In the genomic region with DNA sequence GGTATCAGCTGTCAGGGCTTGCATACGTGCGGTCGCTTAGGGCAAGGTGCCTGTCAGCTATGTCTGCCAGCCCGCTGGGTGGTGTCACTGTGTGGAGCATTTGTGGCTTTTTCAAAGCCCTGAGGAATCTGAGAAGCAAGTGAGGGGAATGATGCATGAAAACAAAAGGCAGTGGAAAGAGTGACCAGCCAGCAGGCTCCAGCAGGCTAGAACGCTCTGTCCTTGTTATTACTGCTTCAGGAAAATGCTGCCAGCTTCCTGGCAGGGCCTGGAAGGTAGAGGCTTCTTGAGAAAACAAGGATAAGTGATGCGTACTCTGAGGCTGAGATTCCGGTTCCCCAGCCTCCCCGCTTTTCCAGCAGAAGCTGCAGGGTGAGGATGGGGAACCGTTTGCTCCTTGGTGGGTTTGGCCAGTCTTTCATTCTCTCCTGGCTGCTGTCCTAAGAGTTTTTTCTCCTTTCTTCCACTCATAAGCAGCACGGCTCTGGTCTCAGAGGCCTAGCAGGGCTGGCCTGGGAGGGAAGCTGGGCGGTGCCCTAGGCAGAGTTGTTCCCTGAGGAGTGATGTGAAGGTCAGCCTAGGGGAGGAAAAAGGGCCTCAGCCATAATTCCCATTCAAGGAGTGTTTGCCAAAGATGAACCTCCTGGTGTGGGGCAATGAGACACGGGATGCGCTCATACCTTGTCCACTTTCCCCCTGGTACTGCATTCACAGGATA, we compare ENCODE assay signal across 11 cellular contexts. TPM values are rescaled to one million over a fixed set of nuclear protein-coding genes. Genes with fewer than 3 reads are reported as not detected.
A peak's percentile ranks its signal among the peaks of the same experiment; 100 is the strongest.
DNase-seq lines count a peak whose midpoint lies in the region; ATAC-seq and TF ChIP-seq lines count a peak whose summit lies in the region.
"Had no signal": no experiment of that assay in that cellular context is flagged by ENCODE, and none has a peak within 500 bp of the region (broad histone marks: within the 10 kb centered on the region; RNA-seq: fewer than 3 reads in every experiment).

No MANE protein-coding gene starts in this region.

- H3K4me3 Mint-ChIP-seq in WTC11 (no peak overlapping the region), type B pancreatic cell (no peak overlapping the region)
- H3K4me3 Mint-ChIP-seq: CD14-positive monocyte had no signal

- peak overlapping the region in 2 of 11 experiments; percentile 29 to 51; a peak in 2 of 22 replicates for H3K9ac ChIP-seq in BLaER1 treated with 17β-estradiol and CSF1 and Interleukin-3, amounts not matched to agents 10 nM and 100 nM

- H3K4me1 Mint-ChIP-seq in WTC11 (peaks cover 16% of the 10 kb centered on the region), type B pancreatic cell (ENCODE audit: unreplicated experiment) (no peaks in the 10 kb centered on the region)

- DNase-seq in WTC11 (ENCODE audit: low spot score) (peak; percentile 15), globus pallidus (ENCODE audit: low spot score) (peak; percentile 51), posterior cingulate gyrus (peak in 6 of 10 donors; percentile 13 to 81 (median 40)), type B pancreatic cell (ENCODE audit: extremely low spot score, unreplicated experiment) (no peak), NCI-H1105 treated with DMSO at 0.1 percent for 48 hours (lab: John Stamatoyannopoulos, UW) (no peak), HUDEP-2 (lab: John Stamatoyannopoulos, UW; ENCODE audit: unreplicated experiment in 76 of 76) (no peak)
- DNase-seq: IMR-90 had no signal

- no peaks in the 10 kb centered on the region for H3K36me3 ChIP-seq in BLaER1 treated with 17β-estradiol and CSF1 and Interleukin-3, amounts not matched to agents 10 nM and 100 nM

- H3K4me2 ChIP-seq in BLaER1 treated with 17β-estradiol and CSF1 and Interleukin-3, amounts not matched to agents 10 nM and 100 nM, result peak overlapping the region in 9 of 11 experiments; percentile 6 to 62 (median 47); a peak in 16 of 22 replicates

- H3K27me3 Mint-ChIP-seq in WTC11 (ENCODE audit: low read depth) (no peaks in the 10 kb centered on the region), type B pancreatic cell (no peaks in the 10 kb centered on the region)

- H3K9me3 Mint-ChIP-seq in WTC11, result peaks cover 29% of the 10 kb centered on the region
- no peaks in the 10 kb centered on the region for H3K9me3 Mint-ChIP-seq in type B pancreatic cell

- POLR2A ChIA-PET in WTC11 (lab: Charles Lee), result interaction anchor here (2.0 kb wide), 1 partner anchor 175 kb away, joined by 4 read pairs; no protein-coding TSS in a partner anchor

- H3K27ac ChIP-seq in BLaER1 treated with 17β-estradiol and CSF1 and Interleukin-3, amounts not matched to agents 10 nM and 100 nM, result peak overlapping the region in 1 of 11 experiments; percentile 19; a peak in 4 of 22 replicates

- peaks cover 6 to 29% (median 17%) of the 10 kb centered on the region in 11 experiments; a peak in 19 of 22 replicates for H3K9me3 ChIP-seq in BLaER1 treated with 17β-estradiol and CSF1 and Interleukin-3, amounts not matched to agents 10 nM and 100 nM (replicated peaks in 1 of 11)

- CTCF ChIA-PET in WTC11 (lab: Charles Lee), result interaction anchor here (0.6 to 2.3 kb wide), 2 partner anchors 18 to 388 kb away, joined by 3 to 7 read pairs; no protein-coding TSS in a partner anchor

- intact Hi-C loops in posterior cingulate gyrus (cut with DNase I), result no loop called here

- peaks cover 10 to 28% (median 11%) of the 10 kb centered on the region in 10 experiments for H3K4me1 ChIP-seq in BLaER1 treated with 17β-estradiol and CSF1 and Interleukin-3, amounts not matched to agents 10 nM and 100 nM

- peak overlapping the region; percentile 70; the same call in 1 of the 2 replicates for H3K27ac Mint-ChIP-seq in WTC11
- H3K27ac Mint-ChIP-seq in type B pancreatic cell, result no peak overlapping the region
- H3K27ac Mint-ChIP-seq: CD14-positive monocyte had no signal

- H3K36me3 Mint-ChIP-seq in WTC11 (peaks cover 5% of the 10 kb centered on the region; the same call in 1 of the 2 replicates), type B pancreatic cell (no peaks in the 10 kb centered on the region)

- ATAC-seq in WTC11 (peak; percentile 74), GM21717 (IDR thresholded peaks at IDR 0.05; ENCODE audit: unreplicated experiment) (no peak)

- no peak for TF ChIP-seq CTCF in WTC11 (IDR thresholded peaks at IDR 0.05)
- no peak for TF ChIP-seq CTCF in type B pancreatic cell (conservative IDR thresholded peaks at IDR 0.05)

- H3K4me3 ChIP-seq in BLaER1 treated with 17β-estradiol and CSF1 and Interleukin-3, amounts not matched to agents 10 nM and 100 nM, result no peak overlapping the region
- H3K4me3 ChIP-seq: skin epidermis had no signal

- no peaks in the 10 kb centered on the region for H4K20me1 ChIP-seq in BLaER1 treated with 17β-estradiol and CSF1 and Interleukin-3, amounts not matched to agents 10 nM and 100 nM

- no peaks in the 10 kb centered on the region for H3K27me3 ChIP-seq in BLaER1 treated with 17β-estradiol and CSF1 and Interleukin-3, amounts not matched to agents 10 nM and 100 nM

TF ChIP-seq in WTC11, 78 proteins besides CTCF, POLR2A, EP300 and RAD21:
- TF ChIP-seq NFATC4 (CRISPR knock-in tag; IDR thresholded peaks at IDR 0.05) (no peak), NR3C1 (CRISPR knock-in tag; conservative IDR thresholded peaks at IDR 0.05; ENCODE audit: low read depth) (no peak), TEAD4 (CRISPR knock-in tag; IDR thresholded peaks at IDR 0.05) (no peak), RORB (CRISPR knock-in tag; IDR thresholded peaks at IDR 0.05) (no peak), KAT7 (CRISPR knock-in tag; IDR thresholded peaks at IDR 0.05; ENCODE audit: borderline replicate concordance) (no peak)

RNA-seq across cellular contexts. Expression of gene MKLN1, which starts 42.8 kb away (rescaled TPM):
- total RNA-seq in WTC11 (2021) (37.6 to 40.9 TPM (median 40.5 TPM) in 3 replicates), type B pancreatic cell (ENCODE audit: low replicate concordance) (39.1 and 47.7 TPM in 2 replicates)

Comparison
In these comparisons a context has a peak if more than half of its experiments do, and no peak if none do; other contexts are left out.
1. DNase-seq: peak in WTC11 (single experiment), globus pallidus (single experiment) and posterior cingulate gyrus (6 of 10); none in type B pancreatic cell (single experiment), NCI-H1105 treated with DMSO at 0.1 percent for 48 hours (single experiment) and HUDEP-2 (0 of 76).